ENCODE assay signal across 19 cellular contexts in the genomic region with DNA sequence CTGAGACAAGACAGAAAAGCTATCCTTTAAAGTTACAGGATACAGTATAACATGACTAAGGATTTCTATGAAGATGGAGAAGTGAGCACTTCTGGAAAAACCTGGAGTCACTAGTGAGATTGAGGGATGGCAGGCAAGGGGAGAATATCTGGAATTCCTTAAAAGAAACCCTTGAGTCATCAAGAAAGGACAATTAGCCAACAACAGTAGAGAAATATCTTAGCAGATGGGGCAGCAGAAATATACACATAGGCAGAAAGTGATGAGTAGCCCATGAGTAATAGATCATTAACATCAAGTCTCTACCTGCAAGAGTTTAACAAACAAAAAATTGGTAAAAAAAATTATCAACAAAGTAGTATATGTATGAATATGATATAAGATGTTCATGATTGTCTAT.
A peak's percentile ranks its signal among the peaks of the same experiment; 100 is the strongest.
DNase-seq lines count a peak whose midpoint lies in the region; ATAC-seq and TF ChIP-seq lines count a peak whose summit lies in the region.
"Had no signal": no experiment of that assay in that cellular context is flagged by ENCODE, and none has a peak within 500 bp of the region (broad histone marks: within the 10 kb centered on the region; RNA-seq: fewer than 3 reads in every experiment).

No MANE protein-coding gene starts in this region.

- ATAC-seq in RWPE2 (ENCODE audit: low read depth) (peak; percentile 99), foreskin keratinocyte (peak; percentile 98)
- ATAC-seq: A549 had no signal

- H3K79me1 ChIP-seq in neuronal stem cell (ENCODE audit: low read depth, low read length), result no peaks in the 10 kb centered on the region

- no peak overlapping the region for H3K18ac ChIP-seq in neuronal stem cell (ENCODE audit: low read length)

- no peak overlapping the region for H3K23ac ChIP-seq in neuronal stem cell (ENCODE audit: low read depth, low read length, poor library complexity)

- H3K36me3 ChIP-seq in RWPE2 (ENCODE audit: low read depth) (no peaks in the 10 kb centered on the region), neuronal stem cell (replicated peaks in 1 of 2; ENCODE audit: control insufficient read depth in 2 of 2, insufficient read depth in 2 of 2, low read length in 2 of 2) (no peaks in the 10 kb centered on the region)
- H3K36me3 ChIP-seq: Peyer's patch, SJCRH30 had no signal

- H3K27ac ChIP-seq in RWPE2 (ENCODE audit: poor library complexity, severe bottlenecking), result peak overlapping the region; percentile 57
- H3K27ac ChIP-seq in foreskin keratinocyte, result no peak overlapping the region
- H3K27ac ChIP-seq in neuronal stem cell (replicated peaks; ENCODE audit: low read length), result no peak overlapping the region
- H3K27ac ChIP-seq: A549, Peyer's patch, SJCRH30 had no signal

- H2AK5ac ChIP-seq in neuronal stem cell (ENCODE audit: low read depth, low read length), result no peak overlapping the region

- H2BK120ac ChIP-seq in neuronal stem cell (ENCODE audit: low read depth, low read length), result no peak overlapping the region

- H2AFZ ChIP-seq in neuronal stem cell (ENCODE audit: low read length), result no peak overlapping the region

- H3K9ac ChIP-seq in neuronal stem cell (ENCODE audit: low read depth, low read length, poor library complexity), result no peak overlapping the region

- DNase-seq in AG10803 (ENCODE audit: low read depth) (peak; percentile 22), HPDE6-E6E7 (ENCODE audit: extremely low spot score) (peak; percentile 56), RWPE2 (ENCODE audit: low spot score) (no peak), foreskin keratinocyte (peak; percentile 89 to 92), neuronal stem cell (ENCODE audit: low spot score) (no peak), NCI-H524 (lab: John Stamatoyannopoulos, UW) (no peak), epidermal melanocyte (ENCODE audit: insufficient read length, low spot score) (no peak), KBM-7 (no peak)
- DNase-seq: AML-193; CD4-positive, alpha-beta T cell; DMS79; GF-D8; NCI-H1048; NCI-H2107; NCI-H345; NCI-H774; Peyer's patch; SJCRH30 had no signal

- no peak overlapping the region for H2BK12ac ChIP-seq in neuronal stem cell (ENCODE audit: low read length)

- H3K9me3 ChIP-seq in RWPE2 (ENCODE audit: severe bottlenecking) (no peaks in the 10 kb centered on the region), neuronal stem cell (replicated peaks in 1 of 2; ENCODE audit: control insufficient read depth in 2 of 2, insufficient read depth in 1 of 2, low read depth in 1 of 2, low read length in 2 of 2) (peaks cover 0 to 1% of the 10 kb centered on the region in 2 donors)
- H3K9me3 ChIP-seq: A549, Peyer's patch, SJCRH30 had no signal

- no peak overlapping the region for H3K4me2 ChIP-seq in neuronal stem cell (ENCODE audit: insufficient read depth, low read length, poor library complexity, severe bottlenecking)
- H3K4me2 ChIP-seq: A549 had no signal

- no peak overlapping the region for H2BK15ac ChIP-seq in neuronal stem cell (ENCODE audit: low read length)

- no peak for TF ChIP-seq CTCF in AG10803 (conservative IDR thresholded peaks at IDR 0.05; ENCODE audit: low read length)
- no peak for TF ChIP-seq CTCF in RWPE2 (IDR thresholded peaks at IDR 0.05; ENCODE audit: poor library complexity, severe bottlenecking)
- TF ChIP-seq CTCF in foreskin keratinocyte (conservative IDR thresholded peaks at IDR 0.05), result no peak

- H4K8ac ChIP-seq in neuronal stem cell (ENCODE audit: low read depth, low read length), result no peak overlapping the region

- H3K27me3 ChIP-seq in RWPE2 (ENCODE audit: insufficient read depth, poor library complexity, severe bottlenecking) (no peaks in the 10 kb centered on the region), foreskin keratinocyte (no peaks in the 10 kb centered on the region), neuronal stem cell (ENCODE audit: control insufficient read depth in 3 of 3, insufficient read depth in 3 of 3, low read depth in 1 of 3, low read length in 3 of 3) (no peaks in the 10 kb centered on the region)
- H3K27me3 ChIP-seq: Peyer's patch, SJCRH30 had no signal

- H3K4me3 ChIP-seq in AG10803 (ENCODE audit: low read length) (no peak overlapping the region), RWPE2 (ENCODE audit: severe bottlenecking) (no peak overlapping the region), neuronal stem cell (ENCODE audit: low read length in 2 of 2) (no peak overlapping the region)
- H3K4me3 ChIP-seq: A549, Peyer's patch, SJCRH30 had no signal

- H2BK5ac ChIP-seq in neuronal stem cell (ENCODE audit: low read length), result no peak overlapping the region

- in situ Hi-C loops in KBM-7 (cut with MboI; ENCODE audit: low pct_unique_long_range_greater_than_20kb, low sequenced_read_pairs), result no loop called here

- H3K4me1 ChIP-seq in RWPE2 (ENCODE audit: insufficient read depth, poor library complexity, severe bottlenecking) (peaks cover 11% of the 10 kb centered on the region), foreskin keratinocyte (peaks cover 3% of the 10 kb centered on the region), neuronal stem cell (ENCODE audit: control insufficient read depth in 2 of 2, insufficient read depth in 1 of 2, low read depth in 1 of 2, low read length in 2 of 2) (peaks cover 0 to 2% of the 10 kb centered on the region in 2 donors)
- H3K4me1 ChIP-seq: A549, Peyer's patch, SJCRH30 had no signal

- H4K91ac ChIP-seq in neuronal stem cell (ENCODE audit: low read depth, low read length, poor library complexity), result no peak overlapping the region

- no peak overlapping the region for H3K4ac ChIP-seq in neuronal stem cell (ENCODE audit: low read length)

- no peak overlapping the region for H3K14ac ChIP-seq in neuronal stem cell (ENCODE audit: low read length)

Comparison
In these comparisons a context has a peak if more than half of its experiments do, and no peak if none do; other contexts are left out.
1. DNase-seq: peak in AG10803 (single experiment), HPDE6-E6E7 (single experiment) and foreskin keratinocyte (2 of 2); none in RWPE2 (single experiment), neuronal stem cell (single experiment), NCI-H524 (0 of 2), epidermal melanocyte (single experiment) and KBM-7 (single experiment).